9 cellular contexts compared by ENCODE assay signal in genomic region chr3:45988804-45989203, GRCh38. TPM values are rescaled to one million over a fixed set of nuclear protein-coding genes. Genes with fewer than 3 reads are reported as not detected.
DNase-seq lines count a peak whose midpoint lies in the region; ATAC-seq and TF ChIP-seq lines count a peak whose summit lies in the region.
"Had no signal": no experiment of that assay in that cellular context is flagged by ENCODE, and none has a peak within 500 bp of the region (broad histone marks: within the 10 kb centered on the region; RNA-seq: fewer than 3 reads in every experiment).

No MANE protein-coding gene starts in this region.

- peak overlapping the region; percentile 98 for H3K27ac Mint-ChIP-seq in HFFc6

- DNase-seq in AG08396 (ENCODE audit: low spot score): peak; percentile 59
- peak; percentile 89 for DNase-seq in HFFc6
- DNase-seq in cardiac fibroblast (ENCODE audit: low read depth in 2 of 2): peak; percentile 65 to 91
- no peak for DNase-seq in mucosa of descending colon
- no peak for DNase-seq in GM19240 (ENCODE audit: insufficient read length, low spot score)
- DNase-seq in iPS-NIHi11 (ENCODE audit: low spot score): no peak
- DNase-seq: midbrain had no signal

- TF ChIP-seq CTCF in HFFc6 (IDR thresholded peaks at IDR 0.05) (no peak), cardiac fibroblast (IDR thresholded peaks at IDR 0.05; ENCODE audit: low read depth, low read length) (no peak), mucosa of descending colon (IDR thresholded peaks at IDR 0.05) (no peak)

- peaks cover 3% of the 10 kb centered on the region; the same call in 1 of the 2 replicates for H3K27me3 Mint-ChIP-seq in HFFc6 (ENCODE audit: insufficient read depth)

- ATAC-seq in mucosa of descending colon (peak; percentile 29), HG02678 (IDR thresholded peaks at IDR 0.05; ENCODE audit: unreplicated experiment) (no peak), GM21447 (IDR thresholded peaks at IDR 0.05; ENCODE audit: unreplicated experiment) (no peak)

- no peaks in the 10 kb centered on the region for H3K9me3 Mint-ChIP-seq in HFFc6

- peaks cover 94% of the 10 kb centered on the region for H3K4me1 Mint-ChIP-seq in HFFc6 (ENCODE audit: low read depth)

- no peaks in the 10 kb centered on the region for H3K9me3 ChIP-seq in mucosa of descending colon

- intact Hi-C loops in mucosa of descending colon (cut with DNase I, micrococcal nuclease): no loop called here

- H3K4me1 ChIP-seq in mucosa of descending colon (ENCODE audit: low read depth): peaks cover 41% of the 10 kb centered on the region

- H3K4me3 Mint-ChIP-seq in HFFc6: peak overlapping the region; percentile 61

- no peaks in the 10 kb centered on the region for H3K36me3 ChIP-seq in mucosa of descending colon (ENCODE audit: low read depth)

- H3K36me3 Mint-ChIP-seq in HFFc6 (ENCODE audit: low read depth): peaks cover 5% of the 10 kb centered on the region; the same call in 1 of the 2 replicates

- H3K4me3 ChIP-seq in cardiac fibroblast (replicated peaks in 1 of 2; ENCODE audit: low read depth in 2 of 2, low read length in 2 of 2) (no peak overlapping the region), mucosa of descending colon (no peak overlapping the region)

RNA-seq across cellular contexts. Expression of gene FYCO1, which starts 6.8 kb away (rescaled TPM):
- 10 to 100 TPM; 20.8 to 30.7 (median 27.2) TPM for total RNA-seq in HFFc6 (2021; fragmentation: NEBNext Ultra II Directional; extraction: Animal tissue kit (Norgen Biotek cat#: 25700))
- 10 to 100 TPM; 25.4 to 76.5 (median 27.7) TPM for total RNA-seq in mucosa of descending colon

RNA-seq across cellular contexts. Expression of gene XCR1, which starts 38.5 kb away (rescaled TPM):
- not detected for total RNA-seq in HFFc6 (2021; fragmentation: NEBNext Ultra II Directional; extraction: Animal tissue kit (Norgen Biotek cat#: 25700))
- under 1 TPM; 0.13 to 0.29 (median 0.20) TPM for total RNA-seq in mucosa of descending colon

RNA-seq across cellular contexts. Expression of gene CXCR6, which starts 45.5 kb away (rescaled TPM):
- total RNA-seq in HFFc6 (2021; fragmentation: NEBNext Ultra II Directional; extraction: Animal tissue kit (Norgen Biotek cat#: 25700)): not detected
- total RNA-seq in mucosa of descending colon: 1 to 10 TPM; 1.5 to 3.6 (median 1.7) TPM

Comparison
In these comparisons a context has a peak if more than half of its experiments do, and no peak if none do; other contexts are left out.
1. DNase-seq: peak in AG08396 (single experiment), HFFc6 (single experiment) and cardiac fibroblast (2 of 2); none in mucosa of descending colon (0 of 3), GM19240 (single experiment) and iPS-NIHi11 (single experiment).